Comparison of ENCODE assay signal across 8 cellular contexts in genomic region chr17:51152766-51153209, GRCh38. TPM values are rescaled to one million over a fixed set of nuclear protein-coding genes. Genes with fewer than 3 reads are reported as not detected.
DNase-seq lines count a peak whose midpoint lies in the region; ATAC-seq and TF ChIP-seq lines count a peak whose summit lies in the region.

No MANE protein-coding gene starts in this region.

- no peak for TF ChIP-seq CTCF in chondrocyte (IDR thresholded peaks at IDR 0.05)
- no peak for TF ChIP-seq CTCF in progenitor cell of endocrine pancreas (IDR thresholded peaks at IDR 0.05; ENCODE audit: unreplicated experiment)

- H3K9me3 ChIP-seq in neuron (ENCODE audit: low read length), result no peaks in the 10 kb centered on the region

- H3K36me3 ChIP-seq in neuron (ENCODE audit: insufficient read depth, low read length), result peaks cover 23% of the 10 kb centered on the region

- peak overlapping the region; percentile 98 for H2AFZ ChIP-seq in neuron (ENCODE audit: low read depth, low read length)

- peak; percentile 1 for ATAC-seq in GM18511 (IDR thresholded peaks at IDR 0.05; ENCODE audit: unreplicated experiment)

- peaks cover 10% of the 10 kb centered on the region for H3K4me1 ChIP-seq in neuron (ENCODE audit: insufficient read depth, low read length)

- no peaks in the 10 kb centered on the region for H3K27me3 ChIP-seq in neuron (ENCODE audit: insufficient read depth, low read length)

- H3K4me3 Mint-ChIP-seq in chondrocyte (ENCODE audit: unreplicated experiment) (no peak overlapping the region), progenitor cell of endocrine pancreas (ENCODE audit: low read depth) (no peak overlapping the region)

- H3K27me3 Mint-ChIP-seq in chondrocyte (ENCODE audit: low read depth) (no peaks in the 10 kb centered on the region), progenitor cell of endocrine pancreas (no peaks in the 10 kb centered on the region)

- H3K9me3 Mint-ChIP-seq in chondrocyte (ENCODE audit: low read depth) (no peaks in the 10 kb centered on the region), progenitor cell of endocrine pancreas (ENCODE audit: low read depth) (no peaks in the 10 kb centered on the region)

- H3K4me3 ChIP-seq in neuron (ENCODE audit: low read length), result peak overlapping the region; percentile 79

- peaks cover 4% of the 10 kb centered on the region for H3K36me3 Mint-ChIP-seq in chondrocyte (ENCODE audit: low read depth)
- H3K36me3 Mint-ChIP-seq in progenitor cell of endocrine pancreas (ENCODE audit: insufficient read depth), result peaks cover 4% of the 10 kb centered on the region

- in situ Hi-C loops in G401 (cut with HindIII; ENCODE audit: low sequenced_read_pairs), result no loop called here

- DNase-seq in LHCN-M2 (ENCODE audit: low read depth), result peak; percentile 41
- peak; percentile 55 for DNase-seq in dermis blood vessel endothelial cell
- DNase-seq in chondrocyte (ENCODE audit: low spot score), result no peak
- DNase-seq in G401 (ENCODE audit: low spot score), result no peak
- DNase-seq in activated gamma-delta T cell treated with Interleukin-2 at 50 U/mL for 16 hours, result no peak
- no peak for DNase-seq in progenitor cell of endocrine pancreas (ENCODE audit: low spot score, unreplicated experiment)

- H3K4me1 Mint-ChIP-seq in chondrocyte (ENCODE audit: low read depth) (peaks cover 8% of the 10 kb centered on the region), progenitor cell of endocrine pancreas (ENCODE audit: low read depth) (peaks cover 2% of the 10 kb centered on the region)

- no peak overlapping the region for H3K27ac Mint-ChIP-seq in chondrocyte (ENCODE audit: unreplicated experiment)
- no peak overlapping the region for H3K27ac Mint-ChIP-seq in progenitor cell of endocrine pancreas

RNA-seq across cellular contexts. Expression of gene NME1, which starts 0.6 kb away (rescaled TPM):
- total RNA-seq in LHCN-M2 (2014; rRNA removed) (234 and 259 TPM in 2 replicates), dermis blood vessel endothelial cell (100 and 135 TPM in 2 replicates), chondrocyte (101 to 149 TPM (median 102 TPM) in 3 replicates), progenitor cell of endocrine pancreas (96.5 and 106 TPM in 2 replicates)
- polyA plus RNA-seq in LHCN-M2 (2012), result 271 TPM
- total RNA-seq in G401 (2014; rRNA removed; shearing (Covaris generic)), result 376 and 415 TPM in 2 replicates

RNA-seq across cellular contexts. Expression of gene NME2, which starts 13.4 kb away (rescaled TPM):
- total RNA-seq in LHCN-M2 (2014; rRNA removed) (683 and 689 TPM in 2 replicates), dermis blood vessel endothelial cell (537 and 883 TPM in 2 replicates), chondrocyte (748 to 753 TPM (median 751 TPM) in 3 replicates), progenitor cell of endocrine pancreas (318 and 358 TPM in 2 replicates)
- polyA plus RNA-seq in LHCN-M2 (2012), result 1,187 TPM
- total RNA-seq in G401 (2014; rRNA removed; shearing (Covaris generic)), result 522 and 689 TPM in 2 replicates

RNA-seq across cellular contexts. Expression of gene SPAG9, which starts 32.1 kb away (rescaled TPM):
- total RNA-seq in LHCN-M2 (2014; rRNA removed) (83.7 and 89.6 TPM in 2 replicates), dermis blood vessel endothelial cell (121 and 122 TPM in 2 replicates), chondrocyte (86.7 to 96.1 TPM (median 92.7 TPM) in 3 replicates), progenitor cell of endocrine pancreas (55.4 and 59.8 TPM in 2 replicates)
- polyA plus RNA-seq in LHCN-M2 (2012), result 28.8 TPM
- total RNA-seq in G401 (2014; rRNA removed; shearing (Covaris generic)), result 111 and 158 TPM in 2 replicates

Comparison
In these comparisons a context has a peak if more than half of its experiments do, and no peak if none do; other contexts are left out.
1. DNase-seq: peak in LHCN-M2 (single experiment) and dermis blood vessel endothelial cell (single experiment); none in chondrocyte (single experiment), G401 (single experiment), activated gamma-delta T cell treated with Interleukin-2 at 50 U/mL for 16 hours (single experiment) and progenitor cell of endocrine pancreas (single experiment).